ENCODE assay signal across 13 cellular contexts in genomic region chr22:40416267-40416570, GRCh38. TPM values are rescaled to one million over a fixed set of nuclear protein-coding genes. Genes with fewer than 3 reads are reported as not detected.
A peak's percentile ranks its signal among the peaks of the same experiment; 100 is the strongest.
DNase-seq lines count a peak whose midpoint lies in the region; ATAC-seq and TF ChIP-seq lines count a peak whose summit lies in the region.
"Had no signal": no experiment of that assay in that cellular context is flagged by ENCODE, and none has a peak within 500 bp of the region (broad histone marks: within the 10 kb centered on the region; RNA-seq: fewer than 3 reads in every experiment).

No MANE protein-coding gene starts in this region.

- CTCF ChIA-PET in activated CD4-positive, alpha-beta memory T cell treated with anti-CD3 and anti-CD28 coated beads for 36 hours (lab: Charles Lee): interaction anchor here (0.6 kb wide), 1 partner anchor 355 kb away, joined by 3 read pairs; no protein-coding TSS in a partner anchor

- H3K27me3 Mint-ChIP-seq in activated T-cell treated with anti-CD3 and anti-CD28 coated beads, Interleukin-2, amount 50 U/mL, for 72 hours (ENCODE audit: low read depth): no peaks in the 10 kb centered on the region
- no peaks in the 10 kb centered on the region for H3K27me3 Mint-ChIP-seq in activated CD4-positive, alpha-beta memory T cell treated with anti-CD3 and anti-CD28 coated beads for 36 hours
- H3K27me3 Mint-ChIP-seq in immature natural killer cell (ENCODE audit: low read depth in 3 of 3) (peaks cover 0 to 15% (median 8%) of the 10 kb centered on the region in 3 donors), type B pancreatic cell (no peaks in the 10 kb centered on the region)

- H3K36me3 Mint-ChIP-seq in activated T-cell treated with anti-CD3 and anti-CD28 coated beads, Interleukin-2, amount 50 U/mL, for 72 hours (ENCODE audit: insufficient read depth in 2 of 2): peaks cover 7 to 14% of the 10 kb centered on the region in 2 donors
- peaks cover 14% of the 10 kb centered on the region for H3K36me3 Mint-ChIP-seq in activated CD4-positive, alpha-beta memory T cell treated with anti-CD3 and anti-CD28 coated beads for 36 hours
- H3K36me3 Mint-ChIP-seq in immature natural killer cell (peaks cover 4 to 17% (median 12%) of the 10 kb centered on the region in 3 donors), type B pancreatic cell (peaks cover 18% of the 10 kb centered on the region)

- no peak overlapping the region for H3K4me3 Mint-ChIP-seq in activated T-cell treated with anti-CD3 and anti-CD28 coated beads, Interleukin-2, amount 50 U/mL, for 72 hours
- peak overlapping the region; percentile 1 for H3K4me3 Mint-ChIP-seq in activated CD4-positive, alpha-beta memory T cell treated with anti-CD3 and anti-CD28 coated beads for 36 hours
- H3K4me3 Mint-ChIP-seq in immature natural killer cell (peak overlapping the region in 1 of 5 donors; percentile 30), type B pancreatic cell (no peak overlapping the region)

- no peak for ATAC-seq in activated T-cell treated with anti-CD3 and anti-CD28 coated beads, Interleukin-2, amount 50 U/mL, for 72 hours (replicated peaks in 1 of 2)

- no peak for DNase-seq in activated T-cell treated with anti-CD3 and anti-CD28 coated beads, Interleukin-2, amount 50 U/mL, for 72 hours
- DNase-seq in activated T-cell treated with anti-CD3 and anti-CD28 coated beads, Interleukin-2, amount 50 U/mL, for 48 hours: no peak
- no peak for DNase-seq in activated CD4-positive, alpha-beta memory T cell treated with anti-CD3 and anti-CD28 coated beads for 36 hours
- DNase-seq in immature natural killer cell (no peak), type B pancreatic cell (ENCODE audit: extremely low spot score, unreplicated experiment) (no peak), NCI-H510A (lab: John Stamatoyannopoulos, UW) (no peak), retina (no peak), NCI-H1092 (lab: John Stamatoyannopoulos, UW) (no peak)
- DNase-seq: anterior cingulate cortex, cortex of kidney, DMS153, left ventricle myocardium inferior, NCI-H2107 had no signal

- intact Hi-C loops in activated CD4-positive, alpha-beta memory T cell treated with anti-CD3 and anti-CD28 coated beads for 36 hours (cut with micrococcal nuclease): no loop called here

- peak overlapping the region; percentile 73 for H3K27ac Mint-ChIP-seq in activated T-cell treated with anti-CD3 and anti-CD28 coated beads, Interleukin-2, amount 50 U/mL, for 72 hours
- peak overlapping the region; percentile 75 for H3K27ac Mint-ChIP-seq in activated CD4-positive, alpha-beta memory T cell treated with anti-CD3 and anti-CD28 coated beads for 36 hours
- H3K27ac Mint-ChIP-seq in immature natural killer cell (peak overlapping the region; percentile 52 to 86 (median 80)), type B pancreatic cell (peak overlapping the region; percentile 41)

- peaks cover 31% of the 10 kb centered on the region for H3K4me1 Mint-ChIP-seq in activated T-cell treated with anti-CD3 and anti-CD28 coated beads, Interleukin-2, amount 50 U/mL, for 72 hours (ENCODE audit: low read depth)
- H3K4me1 Mint-ChIP-seq in activated CD4-positive, alpha-beta memory T cell treated with anti-CD3 and anti-CD28 coated beads for 36 hours (ENCODE audit: low read depth): peaks cover 19% of the 10 kb centered on the region
- H3K4me1 Mint-ChIP-seq in immature natural killer cell (peaks cover 22 to 39% of the 10 kb centered on the region in 2 donors), type B pancreatic cell (ENCODE audit: unreplicated experiment) (peaks cover 7% of the 10 kb centered on the region)

- no peak for TF ChIP-seq CTCF in type B pancreatic cell (conservative IDR thresholded peaks at IDR 0.05)

- POLR2A ChIA-PET in activated CD4-positive, alpha-beta memory T cell treated with anti-CD3 and anti-CD28 coated beads for 36 hours (lab: Charles Lee): no interaction called here

- no peaks in the 10 kb centered on the region for H3K9me3 Mint-ChIP-seq in activated T-cell treated with anti-CD3 and anti-CD28 coated beads, Interleukin-2, amount 50 U/mL, for 72 hours
- no peaks in the 10 kb centered on the region for H3K9me3 Mint-ChIP-seq in activated CD4-positive, alpha-beta memory T cell treated with anti-CD3 and anti-CD28 coated beads for 36 hours
- H3K9me3 Mint-ChIP-seq in immature natural killer cell (no peaks in the 10 kb centered on the region), type B pancreatic cell (no peaks in the 10 kb centered on the region)

RNA-seq across cellular contexts. Expression of gene SGSM3, which starts 45.8 kb away (rescaled TPM):
- total RNA-seq in activated T-cell treated with anti-CD3 and anti-CD28 coated beads, Interleukin-2, amount 50 U/mL, for 72 hours: 10 to 100 TPM; 47.1 to 55.8 TPM
- total RNA-seq in activated CD4-positive, alpha-beta memory T cell treated with anti-CD3 and anti-CD28 coated beads for 36 hours: 10 to 100 TPM; 53.2 to 55.4 TPM
- 10 to 100 TPM; 51.7 to 67.5 (median 59.5) TPM for polyA plus RNA-seq in immature natural killer cell
- 106 and 125 TPM in 2 replicates for total RNA-seq in type B pancreatic cell (ENCODE audit: low replicate concordance)
